In the genomic region with DNA sequence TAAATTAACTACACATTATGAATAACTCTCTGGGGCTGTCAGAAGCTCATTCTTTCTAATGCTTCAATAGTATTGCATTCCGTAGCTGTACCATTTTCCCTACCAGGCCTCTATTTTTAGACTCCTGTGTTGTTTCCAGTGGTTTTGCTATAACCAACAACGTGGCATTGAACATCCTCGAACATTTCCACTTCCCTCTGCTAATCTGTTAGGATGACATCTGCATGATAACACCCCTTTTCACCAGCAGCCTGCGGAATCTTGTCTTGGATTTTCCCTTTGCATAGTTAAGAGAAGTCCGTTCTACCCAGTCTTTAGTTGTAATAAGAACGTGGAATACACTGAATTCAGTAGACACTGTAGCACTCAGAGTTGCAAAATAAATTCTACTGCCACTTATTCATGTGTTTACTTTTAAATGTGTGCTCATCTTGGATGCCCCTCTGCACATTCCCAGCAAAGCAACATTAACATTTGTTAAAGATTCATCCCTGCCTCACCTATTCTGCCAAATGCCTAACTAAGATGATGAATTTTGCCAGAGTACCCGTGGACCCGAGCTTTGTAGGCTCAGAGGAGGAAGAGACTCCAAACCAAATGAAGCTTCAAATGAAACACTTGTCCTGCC, we compare ENCODE assay signal across 1 cellular context.
TF ChIP-seq lines count a peak whose summit lies in the region.

No MANE protein-coding gene starts in this region.

TF ChIP-seq in H1, 55 proteins besides CTCF, POLR2A, EP300 and RAD21:
- TF ChIP-seq KDM5A (IDR thresholded peaks at IDR 0.05; ENCODE audit: low read length) (no peak), SP1 (IDR thresholded peaks at IDR 0.05; ENCODE audit: low read depth, low read length) (no peak), POU5F1 (IDR thresholded peaks at IDR 0.05; ENCODE audit: low read depth, low read length) (no peak), TCF12 (IDR thresholded peaks at IDR 0.05; ENCODE audit: low read depth, low read length) (no peak), TBP (IDR thresholded peaks at IDR 0.05; ENCODE audit: low read depth, low read length) (no peak), CHD2 (IDR thresholded peaks at IDR 0.05; ENCODE audit: low read length) (no peak), CTBP2 (IDR thresholded peaks at IDR 0.05; ENCODE audit: borderline replicate concordance, insufficient read depth, insufficient read length, low read length) (no peak), YY1 (IDR thresholded peaks at IDR 0.05; ENCODE audit: low read depth, low read length) (no peak), CBX5 (IDR thresholded peaks at IDR 0.05; ENCODE audit: low read depth, low read length) (no peak), FOSL1 (IDR thresholded peaks at IDR 0.05; ENCODE audit: insufficient read depth, low read depth, low read length) (no peak), CHD1 (IDR thresholded peaks at IDR 0.05; ENCODE audit: low read depth, low read length) (no peak), HDAC2 (IDR thresholded peaks at IDR 0.05; ENCODE audit: borderline replicate concordance in 1 of 2, low read depth in 2 of 2, low read length in 2 of 2) (no peak), KDM4A (IDR thresholded peaks at IDR 0.05; ENCODE audit: low read depth, low read length, severe bottlenecking) (no peak), ZNF274 (IDR thresholded peaks at IDR 0.05; ENCODE audit: borderline replicate concordance, extremely low read depth, low read length) (no peak), NANOG (IDR thresholded peaks at IDR 0.05; ENCODE audit: insufficient read depth, low read depth, low read length, poor library complexity, severe bottlenecking) (no peak), CEBPB (IDR thresholded peaks at IDR 0.05; ENCODE audit: low read depth, low read length) (no peak), JUND (IDR thresholded peaks at IDR 0.05; ENCODE audit: low read length) (no peak)
- TF ChIP-seq, protein P1, sequence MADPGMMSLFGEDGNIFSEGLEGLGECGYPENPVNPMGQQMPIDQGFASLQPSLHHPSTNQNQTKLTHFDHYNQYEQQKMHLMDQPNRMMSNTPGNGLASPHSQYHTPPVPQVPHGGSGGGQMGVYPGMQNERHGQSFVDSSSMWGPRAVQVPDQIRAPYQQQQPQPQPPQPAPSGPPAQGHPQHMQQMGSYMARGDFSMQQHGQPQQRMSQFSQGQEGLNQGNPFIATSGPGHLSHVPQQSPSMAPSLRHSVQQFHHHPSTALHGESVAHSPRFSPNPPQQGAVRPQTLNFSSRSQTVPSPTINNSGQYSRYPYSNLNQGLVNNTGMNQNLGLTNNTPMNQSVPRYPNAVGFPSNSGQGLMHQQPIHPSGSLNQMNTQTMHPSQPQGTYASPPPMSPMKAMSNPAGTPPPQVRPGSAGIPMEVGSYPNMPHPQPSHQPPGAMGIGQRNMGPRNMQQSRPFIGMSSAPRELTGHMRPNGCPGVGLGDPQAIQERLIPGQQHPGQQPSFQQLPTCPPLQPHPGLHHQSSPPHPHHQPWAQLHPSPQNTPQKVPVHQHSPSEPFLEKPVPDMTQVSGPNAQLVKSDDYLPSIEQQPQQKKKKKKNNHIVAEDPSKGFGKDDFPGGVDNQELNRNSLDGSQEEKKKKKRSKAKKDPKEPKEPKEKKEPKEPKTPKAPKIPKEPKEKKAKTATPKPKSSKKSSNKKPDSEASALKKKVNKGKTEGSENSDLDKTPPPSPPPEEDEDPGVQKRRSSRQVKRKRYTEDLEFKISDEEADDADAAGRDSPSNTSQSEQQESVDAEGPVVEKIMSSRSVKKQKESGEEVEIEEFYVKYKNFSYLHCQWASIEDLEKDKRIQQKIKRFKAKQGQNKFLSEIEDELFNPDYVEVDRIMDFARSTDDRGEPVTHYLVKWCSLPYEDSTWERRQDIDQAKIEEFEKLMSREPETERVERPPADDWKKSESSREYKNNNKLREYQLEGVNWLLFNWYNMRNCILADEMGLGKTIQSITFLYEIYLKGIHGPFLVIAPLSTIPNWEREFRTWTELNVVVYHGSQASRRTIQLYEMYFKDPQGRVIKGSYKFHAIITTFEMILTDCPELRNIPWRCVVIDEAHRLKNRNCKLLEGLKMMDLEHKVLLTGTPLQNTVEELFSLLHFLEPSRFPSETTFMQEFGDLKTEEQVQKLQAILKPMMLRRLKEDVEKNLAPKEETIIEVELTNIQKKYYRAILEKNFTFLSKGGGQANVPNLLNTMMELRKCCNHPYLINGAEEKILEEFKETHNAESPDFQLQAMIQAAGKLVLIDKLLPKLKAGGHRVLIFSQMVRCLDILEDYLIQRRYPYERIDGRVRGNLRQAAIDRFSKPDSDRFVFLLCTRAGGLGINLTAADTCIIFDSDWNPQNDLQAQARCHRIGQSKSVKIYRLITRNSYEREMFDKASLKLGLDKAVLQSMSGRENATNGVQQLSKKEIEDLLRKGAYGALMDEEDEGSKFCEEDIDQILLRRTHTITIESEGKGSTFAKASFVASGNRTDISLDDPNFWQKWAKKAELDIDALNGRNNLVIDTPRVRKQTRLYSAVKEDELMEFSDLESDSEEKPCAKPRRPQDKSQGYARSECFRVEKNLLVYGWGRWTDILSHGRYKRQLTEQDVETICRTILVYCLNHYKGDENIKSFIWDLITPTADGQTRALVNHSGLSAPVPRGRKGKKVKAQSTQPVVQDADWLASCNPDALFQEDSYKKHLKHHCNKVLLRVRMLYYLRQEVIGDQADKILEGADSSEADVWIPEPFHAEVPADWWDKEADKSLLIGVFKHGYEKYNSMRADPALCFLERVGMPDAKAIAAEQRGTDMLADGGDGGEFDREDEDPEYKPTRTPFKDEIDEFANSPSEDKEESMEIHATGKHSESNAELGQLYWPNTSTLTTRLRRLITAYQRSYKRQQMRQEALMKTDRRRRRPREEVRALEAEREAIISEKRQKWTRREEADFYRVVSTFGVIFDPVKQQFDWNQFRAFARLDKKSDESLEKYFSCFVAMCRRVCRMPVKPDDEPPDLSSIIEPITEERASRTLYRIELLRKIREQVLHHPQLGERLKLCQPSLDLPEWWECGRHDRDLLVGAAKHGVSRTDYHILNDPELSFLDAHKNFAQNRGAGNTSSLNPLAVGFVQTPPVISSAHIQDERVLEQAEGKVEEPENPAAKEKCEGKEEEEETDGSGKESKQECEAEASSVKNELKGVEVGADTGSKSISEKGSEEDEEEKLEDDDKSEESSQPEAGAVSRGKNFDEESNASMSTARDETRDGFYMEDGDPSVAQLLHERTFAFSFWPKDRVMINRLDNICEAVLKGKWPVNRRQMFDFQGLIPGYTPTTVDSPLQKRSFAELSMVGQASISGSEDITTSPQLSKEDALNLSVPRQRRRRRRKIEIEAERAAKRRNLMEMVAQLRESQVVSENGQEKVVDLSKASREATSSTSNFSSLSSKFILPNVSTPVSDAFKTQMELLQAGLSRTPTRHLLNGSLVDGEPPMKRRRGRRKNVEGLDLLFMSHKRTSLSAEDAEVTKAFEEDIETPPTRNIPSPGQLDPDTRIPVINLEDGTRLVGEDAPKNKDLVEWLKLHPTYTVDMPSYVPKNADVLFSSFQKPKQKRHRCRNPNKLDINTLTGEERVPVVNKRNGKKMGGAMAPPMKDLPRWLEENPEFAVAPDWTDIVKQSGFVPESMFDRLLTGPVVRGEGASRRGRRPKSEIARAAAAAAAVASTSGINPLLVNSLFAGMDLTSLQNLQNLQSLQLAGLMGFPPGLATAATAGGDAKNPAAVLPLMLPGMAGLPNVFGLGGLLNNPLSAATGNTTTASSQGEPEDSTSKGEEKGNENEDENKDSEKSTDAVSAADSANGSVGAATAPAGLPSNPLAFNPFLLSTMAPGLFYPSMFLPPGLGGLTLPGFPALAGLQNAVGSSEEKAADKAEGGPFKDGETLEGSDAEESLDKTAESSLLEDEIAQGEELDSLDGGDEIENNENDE (IDR thresholded peaks at IDR 0.05; ENCODE audit: insufficient replicate concordance, low read length) = no peak
- TF ChIP-seq, protein P2, sequence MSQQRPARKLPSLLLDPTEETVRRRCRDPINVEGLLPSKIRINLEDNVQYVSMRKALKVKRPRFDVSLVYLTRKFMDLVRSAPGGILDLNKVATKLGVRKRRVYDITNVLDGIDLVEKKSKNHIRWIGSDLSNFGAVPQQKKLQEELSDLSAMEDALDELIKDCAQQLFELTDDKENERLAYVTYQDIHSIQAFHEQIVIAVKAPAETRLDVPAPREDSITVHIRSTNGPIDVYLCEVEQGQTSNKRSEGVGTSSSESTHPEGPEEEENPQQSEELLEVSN (IDR thresholded peaks at IDR 0.05) = no peak
